ENCODE assay signal across 1 cellular context in genomic region chr12:55876110-55876509, GRCh38.
TF ChIP-seq lines count a peak whose summit lies in the region.

No MANE protein-coding gene starts in this region.

TF ChIP-seq in H1, 55 proteins besides CTCF, POLR2A, EP300 and RAD21:
- TF ChIP-seq RFX5 (IDR thresholded peaks at IDR 0.05; ENCODE audit: borderline replicate concordance, low read depth, low read length), result no peak
- TF ChIP-seq SUZ12 (IDR thresholded peaks at IDR 0.05; ENCODE audit: low read length), result no peak
- no peak for TF ChIP-seq BACH1 (IDR thresholded peaks at IDR 0.05; ENCODE audit: low read length)
- no peak for TF ChIP-seq RNF2 (IDR thresholded peaks at IDR 0.05; ENCODE audit: borderline replicate concordance, low read depth, low read length, missing control alignments, poor library complexity, severe bottlenecking)
- no peak for TF ChIP-seq YY1 (IDR thresholded peaks at IDR 0.05; ENCODE audit: low read depth, low read length)
- no peak for TF ChIP-seq SAP30 (IDR thresholded peaks at IDR 0.05; ENCODE audit: insufficient read depth, insufficient replicate concordance, low read length)
- TF ChIP-seq SP2 (IDR thresholded peaks at IDR 0.05; ENCODE audit: low read length), result no peak
- no peak for TF ChIP-seq EGR1 (IDR thresholded peaks at IDR 0.05; ENCODE audit: borderline replicate concordance, low read depth, low read length)
- no peak for TF ChIP-seq MAFK (IDR thresholded peaks at IDR 0.05; ENCODE audit: low read depth, low read length)
- no peak for TF ChIP-seq CBX8 (IDR thresholded peaks at IDR 0.05; ENCODE audit: borderline replicate concordance, low read depth, low read length)
- TF ChIP-seq PHF8 (conservative IDR thresholded peaks at IDR 0.05; ENCODE audit: low read depth, low read length), result no peak
- no peak for TF ChIP-seq MAX (IDR thresholded peaks at IDR 0.05)
- TF ChIP-seq CBX5 (IDR thresholded peaks at IDR 0.05; ENCODE audit: low read depth, low read length), result no peak
- no peak for TF ChIP-seq BRCA1 (IDR thresholded peaks at IDR 0.05; ENCODE audit: low read depth, low read length)
- no peak for TF ChIP-seq KDM1A (IDR thresholded peaks at IDR 0.05; ENCODE audit: borderline replicate concordance, low read length)
- TF ChIP-seq TAF7 (optimal IDR thresholded peaks at IDR 0.05; ENCODE audit: borderline replicate concordance, low read depth, low read length), result no peak
- TF ChIP-seq KDM5A (IDR thresholded peaks at IDR 0.05; ENCODE audit: low read length), result no peak
- TF ChIP-seq RBBP5 (IDR thresholded peaks at IDR 0.05; ENCODE audit: borderline replicate concordance, low read depth, low read length), result no peak
- TF ChIP-seq ZNF274 (IDR thresholded peaks at IDR 0.05; ENCODE audit: borderline replicate concordance, extremely low read depth, low read length), result no peak
